8 cellular contexts compared by ENCODE assay signal in genomic region chr11:35391922-35392813, GRCh38. TPM values are rescaled to one million over a fixed set of nuclear protein-coding genes. Genes with fewer than 3 reads are reported as not detected.
DNase-seq lines count a peak whose midpoint lies in the region; ATAC-seq and TF ChIP-seq lines count a peak whose summit lies in the region.

No MANE protein-coding gene starts in this region.

- H3K4me3 ChIP-seq in PC-9: peak overlapping the region; percentile 16; the same call in 1 of the 2 replicates
- H3K4me3 ChIP-seq in fibroblast of lung (replicated peaks in 1 of 4; ENCODE audit: control extremely low read depth in 1 of 4, insufficient read depth in 1 of 4, low read depth in 3 of 4, low read length in 4 of 4): no peak overlapping the region

- peak overlapping the region; percentile 31 for H3K4me3 Mint-ChIP-seq in natural killer cell treated with Interleukin-12 subunit alpha and Interleukin-12 subunit beta and Interleukin-15 and Interleukin-18, amount 100 ng/mL, for 72 hours
- peak overlapping the region; percentile 37 for H3K4me3 Mint-ChIP-seq in stimulated activated memory B cell treated with anti-CD40 and anti-IgM and Interleukin-4, amounts not matched to agents 10 μg/mL and 1 μg/mL and 100 μg/mL, for 72 hours

- peaks cover 6 to 13% of the 10 kb centered on the region in 2 donors for H3K27me3 Mint-ChIP-seq in natural killer cell treated with Interleukin-12 subunit alpha and Interleukin-12 subunit beta and Interleukin-15 and Interleukin-18, amount 100 ng/mL, for 72 hours
- H3K27me3 Mint-ChIP-seq in stimulated activated memory B cell treated with anti-CD40 and anti-IgM and Interleukin-4, amounts not matched to agents 10 μg/mL and 1 μg/mL and 100 μg/mL, for 72 hours: peaks cover 15% of the 10 kb centered on the region

- H3K4me2 ChIP-seq in PC-9: peak overlapping the region; percentile 71
- no peak overlapping the region for H3K4me2 ChIP-seq in fibroblast of lung (ENCODE audit: extremely low read depth, insufficient read depth, low read length)

- no peaks in the 10 kb centered on the region for H3K9me2 ChIP-seq in PC-9 (ENCODE audit: insufficient read depth)

- H3K9me3 Mint-ChIP-seq in natural killer cell treated with Interleukin-12 subunit alpha and Interleukin-12 subunit beta and Interleukin-15 and Interleukin-18, amount 100 ng/mL, for 72 hours: no peaks in the 10 kb centered on the region
- H3K9me3 Mint-ChIP-seq in stimulated activated memory B cell treated with anti-CD40 and anti-IgM and Interleukin-4, amounts not matched to agents 10 μg/mL and 1 μg/mL and 100 μg/mL, for 72 hours: no peaks in the 10 kb centered on the region

- peak overlapping the region; percentile 72 for H3K27ac ChIP-seq in PC-9
- H3K27ac ChIP-seq in fibroblast of lung (ENCODE audit: insufficient read depth, low read length): no peak overlapping the region

- TF ChIP-seq CTCF in PC-9 (conservative IDR thresholded peaks at IDR 0.05): peak; percentile 99
- peak; percentile 82 to 91 for TF ChIP-seq CTCF in fibroblast of lung (conservative IDR thresholded peaks at IDR 0.05 in 1 of 2, IDR thresholded peaks at IDR 0.05 in 1 of 2; ENCODE audit: low read depth in 1 of 2, low read length in 2 of 2)

- in situ Hi-C loops in ACHN (cut with HindIII; ENCODE audit: low pct_ligation_motif_present, low pct_unique_long_range_greater_than_20kb, low sequenced_read_pairs): no loop called here

- H2AFZ ChIP-seq in PC-9 (no peak overlapping the region; the same call in 1 of the 2 replicates), fibroblast of lung (ENCODE audit: low read length) (no peak overlapping the region)

- intact Hi-C loops in PC-9 (cut with micrococcal nuclease; ENCODE audit: unreplicated experiment): loop anchor here (1.0 to 5.0 kb wide), 14 partner anchors 28 to 874 kb away; no protein-coding TSS in a partner anchor

- H3K27me3 ChIP-seq in PC-9 (ENCODE audit: insufficient read depth, low read depth): no peaks in the 10 kb centered on the region
- H3K27me3 ChIP-seq in fibroblast of lung (ENCODE audit: control insufficient read depth, insufficient read depth, low read length): no peaks in the 10 kb centered on the region

- H3K4me1 ChIP-seq in PC-9 (replicated peaks; ENCODE audit: insufficient read depth) (peaks cover 49% of the 10 kb centered on the region), fibroblast of lung (ENCODE audit: control insufficient read depth, extremely low read depth, insufficient read depth, low read length) (peaks cover 16% of the 10 kb centered on the region)

- POLR2A ChIA-PET in PC-9 (lab: Charles Lee; ENCODE audit: unreplicated experiment): interaction anchor here (0.8 kb wide), 1 partner anchor 156 kb away, joined by 5 read pairs; no protein-coding TSS in a partner anchor

- H3K9ac ChIP-seq in fibroblast of lung (ENCODE audit: insufficient read depth, low read length): no peak overlapping the region

- H3K27ac Mint-ChIP-seq in natural killer cell treated with Interleukin-12 subunit alpha and Interleukin-12 subunit beta and Interleukin-15 and Interleukin-18, amount 100 ng/mL, for 72 hours: peak overlapping the region in 1 of 2 donors; percentile 64
- H3K27ac Mint-ChIP-seq in stimulated activated memory B cell treated with anti-CD40 and anti-IgM and Interleukin-4, amounts not matched to agents 10 μg/mL and 1 μg/mL and 100 μg/mL, for 72 hours: peak overlapping the region; percentile 20

- no peaks in the 10 kb centered on the region for H3K36me3 Mint-ChIP-seq in natural killer cell treated with Interleukin-12 subunit alpha and Interleukin-12 subunit beta and Interleukin-15 and Interleukin-18, amount 100 ng/mL, for 72 hours
- no peaks in the 10 kb centered on the region for H3K36me3 Mint-ChIP-seq in stimulated activated memory B cell treated with anti-CD40 and anti-IgM and Interleukin-4, amounts not matched to agents 10 μg/mL and 1 μg/mL and 100 μg/mL, for 72 hours

- ATAC-seq in GM18517 (IDR thresholded peaks at IDR 0.05; ENCODE audit: unreplicated experiment): peak; percentile 37
- peak; percentile 67 to 88 for ATAC-seq in natural killer cell treated with Interleukin-12 subunit alpha and Interleukin-12 subunit beta and Interleukin-15 and Interleukin-18, amount 100 ng/mL, for 72 hours
- ATAC-seq in stimulated activated memory B cell treated with anti-CD40 and anti-IgM and Interleukin-4, amounts not matched to agents 10 μg/mL and 1 μg/mL and 100 μg/mL, for 72 hours: peak; percentile 77

- no peaks in the 10 kb centered on the region for H3K36me3 ChIP-seq in PC-9 (ENCODE audit: low read depth)
- H3K36me3 ChIP-seq in fibroblast of lung (ENCODE audit: control insufficient read depth, insufficient read depth, low read length): no peaks in the 10 kb centered on the region

- DNase-seq in ACHN (peak; percentile 62), HuH-7 (ENCODE audit: low spot score) (peak; percentile 69), PC-9 (peak; percentile 86 to 90), activated T-helper 1 cell treated with Interleukin-2 at 50 U/mL for 16 hours (ENCODE audit: low read depth) (peak; percentile 75), fibroblast of lung (ENCODE audit: low read depth in 2 of 2) (peak; percentile 56 to 82)
- peak; percentile 85 for DNase-seq in natural killer cell treated with Interleukin-12 subunit alpha and Interleukin-12 subunit beta and Interleukin-15 and Interleukin-18, amount 100 ng/mL, for 72 hours (ENCODE audit: low spot score)

- peaks cover 27% of the 10 kb centered on the region for H3F3A ChIP-seq in PC-9 (ENCODE audit: insufficient read depth, low read depth)

- no peaks in the 10 kb centered on the region for H3K9me3 ChIP-seq in PC-9 (ENCODE audit: insufficient read depth, low read depth)
- H3K9me3 ChIP-seq in fibroblast of lung (ENCODE audit: control insufficient read depth, insufficient read depth, low read depth, low read length): no peaks in the 10 kb centered on the region

- H3K79me2 ChIP-seq in PC-9 (ENCODE audit: low read depth): no peaks in the 10 kb centered on the region
- H3K79me2 ChIP-seq in fibroblast of lung (ENCODE audit: control insufficient read depth, insufficient read depth, low read length): no peaks in the 10 kb centered on the region

- CTCF ChIA-PET in PC-9 (lab: Charles Lee): interaction anchor here (0.6 to 1.0 kb wide), 4 partner anchors 198 to 1286 kb away, joined by 3 to 4 read pairs (median 3); no protein-coding TSS in a partner anchor

- no TSS peak for BruUV-seq in PC-9 (replicated peaks; lab: Mats Ljungman, UMichigan)

- peaks cover 13 to 20% of the 10 kb centered on the region in 2 donors for H3K4me1 Mint-ChIP-seq in natural killer cell treated with Interleukin-12 subunit alpha and Interleukin-12 subunit beta and Interleukin-15 and Interleukin-18, amount 100 ng/mL, for 72 hours (ENCODE audit: low read depth in 2 of 2)
- peaks cover 26% of the 10 kb centered on the region for H3K4me1 Mint-ChIP-seq in stimulated activated memory B cell treated with anti-CD40 and anti-IgM and Interleukin-4, amounts not matched to agents 10 μg/mL and 1 μg/mL and 100 μg/mL, for 72 hours

- H4K20me1 ChIP-seq in PC-9 (ENCODE audit: insufficient read depth) (no peaks in the 10 kb centered on the region), fibroblast of lung (ENCODE audit: control insufficient read depth, extremely low read depth, insufficient read depth, low read length) (no peaks in the 10 kb centered on the region)

RNA-seq across cellular contexts. Expression of gene SLC1A2, which starts 27.2 kb away (rescaled TPM):
- 0.09 and 0.38 TPM in 2 replicates for total RNA-seq in PC-9 (2021)
- 2.1 and 7.6 TPM in 2 replicates for total RNA-seq in fibroblast of lung
- 1.2 and 1.3 TPM in 2 replicates for polyA plus RNA-seq in fibroblast of lung
- polyA plus RNA-seq in fibroblast of lung (2012): 0.77 and 0.89 TPM in 2 replicates
- 3.7 and 24.9 TPM in 2 replicates for polyA minus RNA-seq in fibroblast of lung (ENCODE audit: low replicate concordance)
- under 1 TPM in 1 of 2 donors, not detected in 1; 0.12 TPM for total RNA-seq in natural killer cell treated with Interleukin-12 subunit alpha and Interleukin-12 subunit beta and Interleukin-15 and Interleukin-18, amount 100 ng/mL, for 72 hours
